Comparison of ENCODE assay signal across 8 cellular contexts in the genomic region with DNA sequence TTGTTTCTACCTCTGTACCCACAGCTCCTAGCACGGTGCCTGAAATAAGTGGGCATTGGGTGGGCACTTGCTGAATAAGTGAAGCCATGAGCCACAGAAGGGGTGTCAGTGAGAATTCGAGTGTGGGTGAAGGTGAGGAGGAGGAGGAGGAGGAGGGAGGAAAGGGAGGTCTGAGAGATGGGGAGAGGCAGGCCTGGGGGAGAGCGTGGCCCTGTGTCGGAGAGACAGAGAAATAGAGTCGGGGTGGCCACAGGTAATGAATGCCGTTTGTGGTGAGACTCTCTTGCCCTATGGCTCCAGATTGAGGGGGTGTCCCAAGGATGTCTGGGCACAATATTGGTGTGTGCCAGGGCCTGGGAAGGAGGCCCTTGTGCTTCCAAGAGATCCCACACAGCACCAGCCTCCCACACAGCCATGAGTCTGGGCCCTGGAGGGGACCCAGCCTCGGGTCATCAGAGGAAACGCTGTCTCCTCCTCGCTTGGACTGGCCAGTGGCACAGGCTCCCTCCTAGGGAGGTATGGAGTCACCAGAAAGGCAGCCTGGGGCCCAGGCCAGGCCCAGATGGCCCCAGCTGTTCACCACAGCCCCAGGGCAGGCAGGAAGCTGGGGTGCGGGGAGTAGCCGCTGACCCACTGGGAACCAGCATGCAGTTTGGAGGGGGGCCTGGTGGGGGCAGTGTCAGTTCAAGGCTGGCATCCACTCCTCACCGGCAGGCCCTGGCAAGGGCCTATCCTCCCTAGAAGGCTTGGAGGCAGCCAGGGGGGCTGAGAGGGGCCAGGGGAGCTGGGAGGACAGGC. TPM values are rescaled to one million over a fixed set of nuclear protein-coding genes. Genes with fewer than 3 reads are reported as not detected.
A peak's percentile ranks its signal among the peaks of the same experiment; 100 is the strongest.
DNase-seq lines count a peak whose midpoint lies in the region; ATAC-seq, FAIRE-seq and TF ChIP-seq lines count a peak whose summit lies in the region.

No MANE protein-coding gene starts in this region.

- H3K4me1 ChIP-seq in HUES48 (ENCODE audit: control insufficient read depth, insufficient read depth, low read length) (peaks cover 7% of the 10 kb centered on the region; the same call in 1 of the 2 replicates), HepG2 (ENCODE audit: insufficient read depth, low read length) (no peaks in the 10 kb centered on the region)

- BruUV-seq in HepG2 (replicated peaks; lab: Mats Ljungman, UMichigan): no TSS peak

- TF ChIP-seq POLR2A in HepG2 (IDR thresholded peaks at IDR 0.05; ENCODE audit: insufficient read depth in 1 of 2, low read depth in 2 of 2, low read length in 2 of 2): no peak

- H3K9me3 ChIP-seq in HUES48 (ENCODE audit: control insufficient read depth, insufficient read depth, low read length) (no peaks in the 10 kb centered on the region), HepG2 (ENCODE audit: low read length) (no peaks in the 10 kb centered on the region)

- H4K20me1 ChIP-seq in HepG2 (ENCODE audit: insufficient read depth, low read length): no peaks in the 10 kb centered on the region

- H3K4me3 ChIP-seq in HUES48 (ENCODE audit: low read depth, low read length) (no peak overlapping the region), HepG2 (replicated peaks in 1 of 3; ENCODE audit: insufficient read depth in 1 of 3, low read depth in 2 of 3, low read length in 3 of 3) (no peak overlapping the region)

- no peak for TF ChIP-seq EP300 in HepG2 (IDR thresholded peaks at IDR 0.05; ENCODE audit: low read depth in 2 of 2, low read length in 2 of 2)
- TF ChIP-seq EP300 in HepG2 (CRISPR knock-in tag; IDR thresholded peaks at IDR 0.05; ENCODE audit: borderline replicate concordance): no peak

- no peaks in the 10 kb centered on the region for H3K79me2 ChIP-seq in HepG2 (ENCODE audit: insufficient read depth, low read length)

- TF ChIP-seq RAD21 in HepG2 (CRISPR knock-in tag; IDR thresholded peaks at IDR 0.05): peak; percentile 37; the same call in 1 of the 2 replicates

- in situ Hi-C loops in HepG2 (cut with HindIII; ENCODE audit: extremely low pct_ligation_motif_present, low pct_unique_long_range_greater_than_20kb): no loop called here

- 33% methylated on average over 8 of the region's 12 CpGs for WGBS in HepG2 (ENCODE audit: low lambda C conversion rate)

- peaks cover 0 to 36% of the 10 kb centered on the region in 2 donors for H3K27me3 Mint-ChIP-seq in effector memory CD8-positive, alpha-beta T cell

- H3K9ac ChIP-seq in HUES48 (ENCODE audit: low read depth, low read length) (no peak overlapping the region; the same call in 1 of the 2 replicates), HepG2 (ENCODE audit: insufficient read depth, low read depth, low read length) (no peak overlapping the region)

- H3K4me3 Mint-ChIP-seq in effector memory CD8-positive, alpha-beta T cell: no peak overlapping the region

- intact Hi-C loops in HepG2 (cut with micrococcal nuclease; ENCODE audit: unreplicated experiment): loop anchor here (5.0 kb wide), 1 partner anchor 362 kb away; no protein-coding TSS in a partner anchor

- H3K27me3 ChIP-seq in HUES48 (ENCODE audit: control insufficient read depth, insufficient read depth, low read length) (no peaks in the 10 kb centered on the region), HepG2 (ENCODE audit: control insufficient read depth in 1 of 2, insufficient read depth in 2 of 2, low read length in 2 of 2) (peaks cover 11 to 76% of the 10 kb centered on the region in 2 experiments; a peak in 4 of 5 replicates)

- H3K4me1 Mint-ChIP-seq in effector memory CD8-positive, alpha-beta T cell (ENCODE audit: low read depth in 2 of 2): peaks cover 17% of the 10 kb centered on the region in 2 donors

- ATAC-seq in HepG2: peak; percentile 61
- ATAC-seq in effector memory CD8-positive, alpha-beta T cell (replicated peaks): no peak

- H3K4me2 ChIP-seq in HepG2 (ENCODE audit: low read depth, low read length): no peak overlapping the region

- H3K36me3 Mint-ChIP-seq in effector memory CD8-positive, alpha-beta T cell (ENCODE audit: insufficient read depth): no peaks in the 10 kb centered on the region

- no peak for FAIRE-seq in HepG2 (lab: Jason Lieb, UNC)

- peak overlapping the region in 1 of 2 donors; percentile 8 for H3K27ac Mint-ChIP-seq in effector memory CD8-positive, alpha-beta T cell

- DNase-seq in D341Med (ENCODE audit: low spot score): peak; percentile 88
- peak; percentile 25 for DNase-seq in activated naive CD4-positive, alpha-beta T cell treated with anti-CD3 and anti-CD28 coated beads, Interleukin-2, amount 50 U/mL, for 16 hours
- no peak for DNase-seq in HepG2 (ENCODE audit: low spot score)
- no peak for DNase-seq in NCI-H510A treated with DMSO at 0.1 percent for 48 hours (lab: John Stamatoyannopoulos, UW)
- no peak for DNase-seq in effector memory CD8-positive, alpha-beta T cell
- DNase-seq in SW480 (ENCODE audit: low spot score): no peak
- no peak for DNase-seq in NCI-H1105 treated with DMSO at 0.1 percent for 48 hours (lab: John Stamatoyannopoulos, UW)

- H3K36me3 ChIP-seq in HUES48 (ENCODE audit: control insufficient read depth, insufficient read depth, low read length): no peaks in the 10 kb centered on the region
- no peaks in the 10 kb centered on the region for H3K36me3 ChIP-seq in HepG2 (replicated peaks in 1 of 2; ENCODE audit: control insufficient read depth in 1 of 2, insufficient read depth in 2 of 2, low read length in 2 of 2)

- TF ChIP-seq CTCF in HepG2 (CRISPR knock-in tag; IDR thresholded peaks at IDR 0.05): peak; percentile 78

- H3K27ac ChIP-seq in HUES48 (ENCODE audit: low read depth, low read length) (peak overlapping the region; percentile 35), HepG2 (ENCODE audit: extremely low read length, insufficient read depth, low read length) (no peak overlapping the region)

- H3K9me3 Mint-ChIP-seq in effector memory CD8-positive, alpha-beta T cell: no peaks in the 10 kb centered on the region

- CTCF ChIA-PET in HepG2 (lab: Yijun Ruan, JAX; ENCODE audit: low intra/inter-chr PET ratio, low total read pairs): no interaction called here

- POLR2A ChIA-PET in HepG2 (lab: Yijun Ruan, JAX): no interaction called here

- no peak overlapping the region for H2AFZ ChIP-seq in HepG2 (ENCODE audit: low read length)

TF ChIP-seq in HepG2, 621 proteins besides CTCF, POLR2A, EP300 and RAD21:
- TF ChIP-seq STAG1 (CRISPR knock-in tag; IDR thresholded peaks at IDR 0.05): peak; percentile 65
- no peak for TF ChIP-seq NR2F2 (IDR thresholded peaks at IDR 0.05; ENCODE audit: borderline replicate concordance, low read depth)

RNA-seq across cellular contexts. Expression of gene SDK2, which starts 49.0 kb away (rescaled TPM):
- not detected in 2 replicates for total RNA-seq in HepG2 (2016; rRNA removed; fragmentation: Illumina TruSeq; extraction: Trizol)
- 0.18 TPM in 1 of 2 replicates, not detected in the other for total RNA-seq in HepG2 (2016; cell fraction: cytosol; rRNA removed; fragmentation: Illumina TruSeq; extraction: Trizol; ENCODE audit: low read depth)
- total RNA-seq in HepG2 (2016; cell fraction: insoluble cytoplasmic fraction; rRNA removed; fragmentation: Illumina TruSeq; extraction: Trizol): not detected in 2 replicates
- not detected in 2 replicates for total RNA-seq in HepG2 (2016; cell fraction: membrane; rRNA removed; fragmentation: Illumina TruSeq; extraction: Trizol)
- not detected in 2 replicates for total RNA-seq in HepG2 (2016; cell fraction: nucleus; rRNA removed; fragmentation: Illumina TruSeq; extraction: Trizol)
- polyA plus RNA-seq in HepG2 (2011; rRNA removed): not detected in 2 replicates
- polyA plus RNA-seq in HepG2 (2011; cell fraction: cytosol; rRNA removed): not detected in 2 replicates
- polyA plus RNA-seq in HepG2 (2011; cell fraction: nucleus; rRNA removed): not detected in 2 replicates
- not detected in 2 replicates for polyA plus RNA-seq in HepG2 (2012)
- polyA plus RNA-seq in HepG2 (2016; cell fraction: cytosol; fragmentation: Illumina TruSeq; extraction: Trizol; ENCODE audit: low read depth): not detected in 2 replicates
- not detected in 2 replicates for polyA plus RNA-seq in HepG2 (2016; cell fraction: insoluble cytoplasmic fraction; fragmentation: Illumina TruSeq; extraction: Trizol; ENCODE audit: low read depth)
- polyA plus RNA-seq in HepG2 (2016; cell fraction: membrane; fragmentation: Illumina TruSeq; extraction: Trizol; ENCODE audit: low read depth): not detected in 2 replicates
- not detected in 2 replicates for polyA plus RNA-seq in HepG2 (2016; cell fraction: nucleus; fragmentation: Illumina TruSeq; extraction: Trizol; ENCODE audit: insufficient read depth, low read depth)
- polyA minus RNA-seq in HepG2 (2011; rRNA and poly(A)+ RNA removed; ENCODE audit: low replicate concordance): not detected in 2 replicates
- polyA minus RNA-seq in HepG2 (2011; cell fraction: cytosol; rRNA and poly(A)+ RNA removed): not detected in 2 replicates
- polyA minus RNA-seq in HepG2 (2011; cell fraction: nucleus; rRNA and poly(A)+ RNA removed): not detected in 2 replicates

Comparison
In these comparisons a context has a peak if more than half of its experiments do, and no peak if none do; other contexts are left out.
1. DNase-seq: peak in D341Med (single experiment) and activated naive CD4-positive, alpha-beta T cell treated with anti-CD3 and anti-CD28 coated beads, Interleukin-2, amount 50 U/mL, for 16 hours (single experiment); none in HepG2 (single experiment), NCI-H510A treated with DMSO at 0.1 percent for 48 hours (single experiment), effector memory CD8-positive, alpha-beta T cell (0 of 3), SW480 (single experiment) and NCI-H1105 treated with DMSO at 0.1 percent for 48 hours (single experiment).